In the genomic region with DNA sequence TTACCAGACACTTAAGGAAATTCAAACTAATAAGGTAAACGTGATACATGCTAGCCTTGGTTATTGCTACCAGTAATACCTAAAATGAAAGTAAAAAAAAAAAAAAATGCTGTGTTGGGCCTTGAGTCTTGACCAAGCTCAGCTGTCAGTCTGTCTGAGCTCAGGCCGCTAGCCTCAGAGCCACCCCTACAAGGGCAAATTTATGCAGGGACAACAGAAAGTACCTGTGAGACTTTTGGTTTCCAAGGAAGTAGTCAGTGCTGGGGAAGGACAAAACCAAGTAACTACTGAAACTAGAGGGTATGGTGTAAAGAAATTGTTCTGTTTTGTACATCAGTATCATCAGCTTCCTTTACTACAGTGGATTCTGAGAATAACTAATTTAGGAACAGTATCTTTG, we compare ENCODE assay signal across 19 cellular contexts.
DNase-seq lines count a peak whose midpoint lies in the region; ATAC-seq, FAIRE-seq and TF ChIP-seq lines count a peak whose summit lies in the region.
"Had no signal": no experiment of that assay in that cellular context is flagged by ENCODE, and none has a peak within 500 bp of the region (broad histone marks: within the 10 kb centered on the region; RNA-seq: fewer than 3 reads in every experiment).

No MANE protein-coding gene starts in this region.

- peak; percentile 71 for DNase-seq in GM12865 (ENCODE audit: low read depth)
- DNase-seq in urothelium cell line (ENCODE audit: low spot score): no peak
- DNase-seq in activated CD8-positive, alpha-beta memory T cell treated with anti-CD3 and anti-CD28 coated beads, Interleukin-2, amount 50 U/mL, for 4 hours: no peak
- no peak for DNase-seq in midbrain (lab: John Stamatoyannopoulos, UW)
- no peak for DNase-seq in activated naive CD4-positive, alpha-beta T cell (lab: John Stamatoyannopoulos, UW)
- DNase-seq: activated CD8-positive, alpha-beta memory T cell treated with anti-CD3 and anti-CD28 coated beads, Interleukin-2, amount 50 U/mL, for 48 hours; CD4-positive, alpha-beta T cell; glutamatergic neuron; KG1; NCI-H1436; NCI-H446 treated with DMSO at 0.1 percent for 48 hours; PC-3; stomach had no signal

- no peak overlapping the region for H3K4me3 ChIP-seq in GM12865 (ENCODE audit: low read depth, low read length)
- H3K4me3 ChIP-seq: smooth muscle cell, stomach had no signal

- no peak for FAIRE-seq in urothelium cell line (lab: Jason Lieb, UNC)
- FAIRE-seq: endothelial cell of umbilical vein, islet of Langerhans had no signal

- ATAC-seq in GM19397 (IDR thresholded peaks at IDR 0.05; ENCODE audit: unreplicated experiment) (peak; percentile 86), HG02870 (IDR thresholded peaks at IDR 0.05; ENCODE audit: unreplicated experiment) (peak; percentile 64), HG03457 (IDR thresholded peaks at IDR 0.05; ENCODE audit: unreplicated experiment) (peak; percentile 93)
- ATAC-seq: PC-3 had no signal

- no peak for TF ChIP-seq CTCF in GM12865 (IDR thresholded peaks at IDR 0.05; ENCODE audit: insufficient read depth, low read depth, low read length, missing control alignments)
